In the genomic region with DNA sequence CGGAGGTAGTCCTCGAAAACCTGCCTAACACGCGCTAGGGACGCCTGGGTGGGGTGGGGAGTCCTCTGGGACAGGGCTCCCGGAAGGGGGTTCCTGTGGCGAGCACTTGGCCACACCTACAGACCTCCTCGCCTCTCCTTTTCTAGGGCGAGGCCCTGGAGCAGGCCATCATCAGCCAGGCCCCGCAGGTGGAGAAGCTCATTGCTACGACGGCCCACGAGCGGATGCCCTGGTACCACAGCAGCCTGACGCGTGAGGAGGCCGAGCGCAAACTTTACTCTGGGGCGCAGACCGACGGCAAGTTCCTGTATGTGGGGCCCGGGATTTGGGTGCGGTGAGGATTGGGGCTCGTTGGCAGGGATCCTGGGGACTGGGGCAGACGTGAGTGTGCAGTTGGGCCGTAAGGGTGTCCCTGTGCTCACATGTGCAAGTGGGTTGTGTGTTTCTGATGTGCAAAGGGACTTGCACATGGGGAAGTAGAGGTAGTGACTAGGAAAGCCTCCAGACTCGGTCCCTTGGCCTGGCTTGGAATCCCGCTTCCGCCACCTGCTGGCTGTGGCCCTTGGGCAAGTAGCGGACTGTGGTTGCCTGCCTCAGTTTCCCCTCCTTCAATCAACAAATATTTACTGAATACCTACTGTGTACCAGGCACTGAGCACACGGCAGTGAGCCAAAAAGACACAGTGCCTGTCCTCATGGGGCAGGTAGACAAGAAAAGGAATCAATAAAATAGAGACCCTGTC, we compare ENCODE assay signal across 1 cellular context.
TF ChIP-seq lines count a peak whose summit lies in the region.

No MANE protein-coding gene starts in this region.

TF ChIP-seq in GM23338, 12 proteins besides CTCF, POLR2A, EP300 and RAD21 (continued from another document):
- TF ChIP-seq, protein P1, sequence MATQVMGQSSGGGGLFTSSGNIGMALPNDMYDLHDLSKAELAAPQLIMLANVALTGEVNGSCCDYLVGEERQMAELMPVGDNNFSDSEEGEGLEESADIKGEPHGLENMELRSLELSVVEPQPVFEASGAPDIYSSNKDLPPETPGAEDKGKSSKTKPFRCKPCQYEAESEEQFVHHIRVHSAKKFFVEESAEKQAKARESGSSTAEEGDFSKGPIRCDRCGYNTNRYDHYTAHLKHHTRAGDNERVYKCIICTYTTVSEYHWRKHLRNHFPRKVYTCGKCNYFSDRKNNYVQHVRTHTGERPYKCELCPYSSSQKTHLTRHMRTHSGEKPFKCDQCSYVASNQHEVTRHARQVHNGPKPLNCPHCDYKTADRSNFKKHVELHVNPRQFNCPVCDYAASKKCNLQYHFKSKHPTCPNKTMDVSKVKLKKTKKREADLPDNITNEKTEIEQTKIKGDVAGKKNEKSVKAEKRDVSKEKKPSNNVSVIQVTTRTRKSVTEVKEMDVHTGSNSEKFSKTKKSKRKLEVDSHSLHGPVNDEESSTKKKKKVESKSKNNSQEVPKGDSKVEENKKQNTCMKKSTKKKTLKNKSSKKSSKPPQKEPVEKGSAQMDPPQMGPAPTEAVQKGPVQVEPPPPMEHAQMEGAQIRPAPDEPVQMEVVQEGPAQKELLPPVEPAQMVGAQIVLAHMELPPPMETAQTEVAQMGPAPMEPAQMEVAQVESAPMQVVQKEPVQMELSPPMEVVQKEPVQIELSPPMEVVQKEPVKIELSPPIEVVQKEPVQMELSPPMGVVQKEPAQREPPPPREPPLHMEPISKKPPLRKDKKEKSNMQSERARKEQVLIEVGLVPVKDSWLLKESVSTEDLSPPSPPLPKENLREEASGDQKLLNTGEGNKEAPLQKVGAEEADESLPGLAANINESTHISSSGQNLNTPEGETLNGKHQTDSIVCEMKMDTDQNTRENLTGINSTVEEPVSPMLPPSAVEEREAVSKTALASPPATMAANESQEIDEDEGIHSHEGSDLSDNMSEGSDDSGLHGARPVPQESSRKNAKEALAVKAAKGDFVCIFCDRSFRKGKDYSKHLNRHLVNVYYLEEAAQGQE (IDR thresholded peaks at IDR 0.05; ENCODE audit: unreplicated experiment) = no peak
TF ChIP-seq in GM23338: peak in this region for 0.
